Comparison of ENCODE assay signal across 25 cellular contexts in genomic region chr7:132349085-132349484, GRCh38.
"Had no signal": no experiment of that assay in that cellular context is flagged by ENCODE, and none has a peak within 500 bp of the region (broad histone marks: within the 10 kb centered on the region; RNA-seq: fewer than 3 reads in every experiment).

No MANE protein-coding gene starts in this region.

- H3K36me3 ChIP-seq: lower lobe of right lung, pancreas, stomach, thyroid gland, transverse colon, upper lobe of left lung, vagina had no signal

- H3K4me3 ChIP-seq: lower lobe of right lung, pancreas, skin epidermis, stomach, testis, thyroid gland, transverse colon, upper lobe of left lung, vagina had no signal

- H3K27ac ChIP-seq: lower lobe of right lung, pancreas, skin epidermis, stomach, testis, thyroid gland, transverse colon, upper lobe of left lung, vagina had no signal

- H3K9me3 ChIP-seq: lower lobe of right lung, pancreas, stomach, testis, thyroid gland, transverse colon, upper lobe of left lung, vagina had no signal

- H3K4me1 ChIP-seq: pancreas, testis, thyroid gland, transverse colon had no signal

- ATAC-seq: left colon; lower lobe of right lung; naive thymus-derived CD8-positive, alpha-beta T cell; pancreas; right cardiac atrium; sciatic nerve; stimulated activated naive B cell treated with anti-CD40 and anti-IgM and Interleukin-4, amounts not matched to agents 10 μg/mL and 1 μg/mL and 100 μg/mL, for 72 hours; stimulated activated naive CD8-positive, alpha-beta T cell treated with anti-CD3 and anti-CD28 coated beads, Interleukin-15, Interleukin-2, amounts not matched to agents 100 U/mL and 50 U/mL, for 24 hours had no signal

- DNase-seq: hippocampal formation; kidney glomerular epithelial cell; left colon; lower lobe of right lung; mammary epithelial cell; mesenchymal stem cell; naive thymus-derived CD8-positive, alpha-beta T cell; nucleus accumbens; pancreas; retina; right cardiac atrium; stimulated activated CD4-positive, alpha-beta T cell treated with anti-CD3 and anti-CD28 coated beads, Interleukin-12 subunit alpha, Interleukin-12 subunit beta, amount 100 ng/mL, for 4 hours; stimulated activated CD4-positive, alpha-beta T cell treated with anti-CD3 and anti-CD28 coated beads, Interleukin-15, amount 100 ng/mL, for 24 hours; stimulated activated CD4-positive, alpha-beta T cell treated with anti-CD3 and anti-CD28 coated beads, Interleukin-2, amount 100 ng/mL, for 24 hours; stimulated activated CD4-positive, alpha-beta T cell treated with anti-CD3 and anti-CD28 coated beads, Interleukin-4, amount 100 ng/mL, for 1 hour; stimulated activated naive B cell treated with anti-CD40 and anti-IgM and Interleukin-4, amounts not matched to agents 10 μg/mL and 1 μg/mL and 100 μg/mL, for 72 hours; stimulated activated naive CD8-positive, alpha-beta T cell treated with anti-CD3 and anti-CD28 coated beads, Interleukin-15, Interleukin-2, amounts not matched to agents 100 U/mL and 50 U/mL, for 24 hours; stomach; testis; thyroid gland; transverse colon; upper lobe of left lung had no signal

- H3K27me3 ChIP-seq: pancreas, testis, thyroid gland, upper lobe of left lung, vagina had no signal
